Comparison of ENCODE assay signal across 14 cellular contexts in genomic region chr21:37475186-37475868, GRCh38.
DNase-seq lines count a peak whose midpoint lies in the region; ATAC-seq and TF ChIP-seq lines count a peak whose summit lies in the region.
"Had no signal": no experiment of that assay in that cellular context is flagged by ENCODE, and none has a peak within 500 bp of the region (broad histone marks: within the 10 kb centered on the region; RNA-seq: fewer than 3 reads in every experiment).

No MANE protein-coding gene starts in this region.

- TF ChIP-seq CTCF in IMR-90 (conservative IDR thresholded peaks at IDR 0.05; ENCODE audit: low read depth, low read length): no peak

- dilution Hi-C loops in IMR-90 (cut with HindIII; ENCODE audit: low sequenced_read_pairs, unreplicated experiment): no loop called here

- H3K9ac ChIP-seq in IMR-90 (ENCODE audit: low read depth, low read length): no peak overlapping the region
- H3K9ac ChIP-seq: GM23248 had no signal

- no peak overlapping the region for H2BK120ac ChIP-seq in IMR-90 (ENCODE audit: low read depth, low read length)

- DNase-seq in EH (ENCODE audit: low read depth) (peak; percentile 14), IMR-90 (no peak), naive B cell (no peak), GF-D8 (lab: John Stamatoyannopoulos, UW) (no peak)
- no peak for DNase-seq in activated naive CD8-positive, alpha-beta T cell treated with anti-CD3 and anti-CD28 coated beads for 36 hours
- no peak for DNase-seq in stimulated activated naive CD4-positive, alpha-beta T cell treated with Interleukin-2 at 50 U/mL for 16 hours (lab: John Stamatoyannopoulos, UW)
- DNase-seq: activated naive CD4-positive, alpha-beta T cell treated with anti-CD3 and anti-CD28 coated beads, Interleukin-2, amount 10 ng/mL, durations not matched to agents 7 days and 5 days; esophagus squamous epithelium; GM23248; NCI-H1417 treated with DMSO at 0.1 percent for 48 hours; NCI-H82; testis had no signal

- no peak for TF ChIP-seq RAD21 in IMR-90 (IDR thresholded peaks at IDR 0.05; ENCODE audit: low read length)

- CTCF ChIA-PET in IMR-90 (lab: Yijun Ruan, JAX): no interaction called here

- no peaks in the 10 kb centered on the region for H3K27me3 ChIP-seq in IMR-90 (ENCODE audit: control insufficient read depth, insufficient read depth, low read length)
- H3K27me3 ChIP-seq: esophagus squamous epithelium, testis had no signal

- H3K4me1 ChIP-seq in IMR-90 (ENCODE audit: control insufficient read depth, insufficient read depth, low read length): peaks cover 4% of the 10 kb centered on the region

- no peaks in the 10 kb centered on the region; the same call in 1 of the 2 replicates for H3K36me3 ChIP-seq in IMR-90 (ENCODE audit: control insufficient read depth, insufficient read depth, low read length)

- TF ChIP-seq POLR2A in IMR-90 (IDR thresholded peaks at IDR 0.05; ENCODE audit: low read depth, low read length): no peak

- H3K4me2 ChIP-seq in IMR-90 (ENCODE audit: low read depth, low read length): no peak overlapping the region

- H3K9me3 ChIP-seq in IMR-90 (ENCODE audit: control insufficient read depth, insufficient read depth, low read length): no peaks in the 10 kb centered on the region
- H3K9me3 ChIP-seq: esophagus squamous epithelium, testis had no signal

- no peak overlapping the region for H3K4ac ChIP-seq in IMR-90 (ENCODE audit: low read depth, low read length)

- no peak overlapping the region for H3K4me3 ChIP-seq in IMR-90 (ENCODE audit: insufficient read depth, low read depth, low read length)
- H3K4me3 ChIP-seq: esophagus squamous epithelium, GM23248, SK-N-MC, testis had no signal

- H2BK5ac ChIP-seq in IMR-90 (ENCODE audit: low read depth, low read length, poor library complexity, severe bottlenecking): no peak overlapping the region

- POLR2A ChIA-PET in IMR-90 (lab: Charles Lee; ENCODE audit: unreplicated experiment): no interaction called here

- H4K8ac ChIP-seq in IMR-90 (ENCODE audit: low read depth in 2 of 2, low read length in 2 of 2): no peak overlapping the region

- H2BK20ac ChIP-seq in IMR-90 (ENCODE audit: low read depth, low read length): no peak overlapping the region

- H2BK15ac ChIP-seq in IMR-90 (ENCODE audit: low read depth, low read length): no peak overlapping the region

- H3K14ac ChIP-seq in IMR-90 (replicated peaks; ENCODE audit: low read depth, low read length): no peak overlapping the region; the same call in 1 of the 2 replicates

- peaks cover 23% of the 10 kb centered on the region for H3K9me1 ChIP-seq in IMR-90 (ENCODE audit: insufficient read depth, low read length)

- in situ Hi-C loops in IMR-90 (cut with MboI; ENCODE audit: low sequenced_read_pairs): no loop called here

- no peak overlapping the region for H3K4me3 Mint-ChIP-seq in activated naive CD8-positive, alpha-beta T cell treated with anti-CD3 and anti-CD28 coated beads for 36 hours
- H3K4me3 Mint-ChIP-seq in naive B cell: peak overlapping the region in 1 of 8 donors; percentile 38
- H3K4me3 Mint-ChIP-seq: activated naive CD4-positive, alpha-beta T cell treated with anti-CD3 and anti-CD28 coated beads, Interleukin-2, amount 10 ng/mL, durations not matched to agents 7 days and 5 days had no signal

- no peaks in the 10 kb centered on the region for H3K27me3 Mint-ChIP-seq in activated naive CD8-positive, alpha-beta T cell treated with anti-CD3 and anti-CD28 coated beads for 36 hours
- no peaks in the 10 kb centered on the region for H3K27me3 Mint-ChIP-seq in naive B cell
- H3K27me3 Mint-ChIP-seq: activated naive CD4-positive, alpha-beta T cell treated with anti-CD3 and anti-CD28 coated beads, Interleukin-2, amount 10 ng/mL, durations not matched to agents 7 days and 5 days had no signal

- H3K79me1 ChIP-seq in IMR-90 (ENCODE audit: low read depth in 1 of 2, low read length in 2 of 2): peaks cover 47 to 67% of the 10 kb centered on the region in 2 experiments

- peak; percentile 46; the same call in 1 of the 2 replicates for ATAC-seq in IMR-90 (ENCODE audit: low read depth)
- ATAC-seq in naive B cell (ENCODE audit: low read depth in 2 of 2): peak; percentile 37 to 44
- ATAC-seq in HG03108 (IDR thresholded peaks at IDR 0.05; ENCODE audit: unreplicated experiment): no peak

- no peak overlapping the region for H2AFZ ChIP-seq in IMR-90 (replicated peaks; ENCODE audit: low read length, poor library complexity)
- H2AFZ ChIP-seq: GM23248 had no signal

- peaks cover 58% of the 10 kb centered on the region for H4K20me1 ChIP-seq in IMR-90 (ENCODE audit: insufficient read depth, low read length)

- no peak overlapping the region for H3K27ac ChIP-seq in IMR-90 (ENCODE audit: insufficient read depth, low read length)
- H3K27ac ChIP-seq: esophagus squamous epithelium, GM23248, SK-N-MC, testis had no signal

- H3K18ac ChIP-seq in IMR-90 (ENCODE audit: low read depth, low read length): no peak overlapping the region

- no peak overlapping the region for H4K5ac ChIP-seq in IMR-90 (ENCODE audit: low read depth, low read length)

- no peak overlapping the region for H3K56ac ChIP-seq in IMR-90 (ENCODE audit: extremely low read depth, insufficient read depth, low read length)

- peak overlapping the region; percentile 34 for H3K27ac Mint-ChIP-seq in activated naive CD8-positive, alpha-beta T cell treated with anti-CD3 and anti-CD28 coated beads for 36 hours
- H3K27ac Mint-ChIP-seq in naive B cell: peak overlapping the region in 5 of 6 donors; percentile 27 to 87 (median 77)
- H3K27ac Mint-ChIP-seq: activated naive CD4-positive, alpha-beta T cell treated with anti-CD3 and anti-CD28 coated beads, Interleukin-2, amount 10 ng/mL, durations not matched to agents 7 days and 5 days had no signal

- peaks cover 19% of the 10 kb centered on the region for H3K36me3 Mint-ChIP-seq in activated naive CD8-positive, alpha-beta T cell treated with anti-CD3 and anti-CD28 coated beads for 36 hours
- peaks cover 0 to 6% of the 10 kb centered on the region in 2 donors for H3K36me3 Mint-ChIP-seq in naive B cell

- intact Hi-C loops in IMR-90 (cut with micrococcal nuclease): no loop called here

- BruUV-seq in IMR-90 (replicated peaks; lab: Mats Ljungman, UMichigan): no TSS peak

- H3K23ac ChIP-seq in IMR-90 (ENCODE audit: low read depth, low read length): no peak overlapping the region

- no peak overlapping the region for H2AK9ac ChIP-seq in IMR-90 (replicated peaks; ENCODE audit: low read depth, low read length, poor library complexity)

- H2AK5ac ChIP-seq in IMR-90 (ENCODE audit: low read depth, low read length): no peak overlapping the region

- H3K9me3 Mint-ChIP-seq in activated naive CD8-positive, alpha-beta T cell treated with anti-CD3 and anti-CD28 coated beads for 36 hours: peaks cover 2% of the 10 kb centered on the region
- no peaks in the 10 kb centered on the region for H3K9me3 Mint-ChIP-seq in naive B cell
- H3K9me3 Mint-ChIP-seq: activated naive CD4-positive, alpha-beta T cell treated with anti-CD3 and anti-CD28 coated beads, Interleukin-2, amount 10 ng/mL, durations not matched to agents 7 days and 5 days had no signal

- peaks cover 57% of the 10 kb centered on the region for H3K4me1 Mint-ChIP-seq in activated naive CD8-positive, alpha-beta T cell treated with anti-CD3 and anti-CD28 coated beads for 36 hours
- H3K4me1 Mint-ChIP-seq in naive B cell: peaks cover 43 to 51% (median 50%) of the 10 kb centered on the region in 3 donors

- H4K91ac ChIP-seq in IMR-90 (ENCODE audit: insufficient read depth, low read depth, low read length): no peak overlapping the region

TF ChIP-seq in IMR-90, 13 proteins besides CTCF, POLR2A, EP300 and RAD21:
- no peak for TF ChIP-seq CHD1 (IDR thresholded peaks at IDR 0.05; ENCODE audit: low read depth, low read length)
- TF ChIP-seq RFX5 (IDR thresholded peaks at IDR 0.05; ENCODE audit: low read depth, low read length): no peak
- no peak for TF ChIP-seq MAFK (IDR thresholded peaks at IDR 0.05; ENCODE audit: low read depth, low read length)
- no peak for TF ChIP-seq BHLHE40 (IDR thresholded peaks at IDR 0.05; ENCODE audit: low read depth, low read length)
- no peak for TF ChIP-seq SMC3 (IDR thresholded peaks at IDR 0.05; ENCODE audit: low read depth, low read length)
- TF ChIP-seq RCOR1 (IDR thresholded peaks at IDR 0.05; ENCODE audit: insufficient replicate concordance, low read length): no peak
- TF ChIP-seq MAZ (IDR thresholded peaks at IDR 0.05; ENCODE audit: borderline replicate concordance, low read depth, low read length): no peak
- TF ChIP-seq NFE2L2 (IDR thresholded peaks at IDR 0.05; ENCODE audit: low read depth, low read length): no peak
- TF ChIP-seq ELK1 (IDR thresholded peaks at IDR 0.05; ENCODE audit: borderline replicate concordance, low read depth, low read length): no peak
- no peak for TF ChIP-seq USF2 (IDR thresholded peaks at IDR 0.05; ENCODE audit: low read depth, low read length)
- TF ChIP-seq MXI1 (IDR thresholded peaks at IDR 0.05; ENCODE audit: borderline replicate concordance, low read depth, low read length): no peak
TF ChIP-seq in IMR-90: peak in this region for 0.
